ENCODE assay signal across 8 cellular contexts in genomic region chr12:93060666-93061413, GRCh38.
DNase-seq lines count a peak whose midpoint lies in the region; ATAC-seq and TF ChIP-seq lines count a peak whose summit lies in the region.

No MANE protein-coding gene starts in this region.

- no peaks in the 10 kb centered on the region for H3K9me3 Mint-ChIP-seq in endothelial cell (ENCODE audit: unreplicated experiment)

- ATAC-seq in GM18909 (IDR thresholded peaks at IDR 0.05; ENCODE audit: poor library complexity, unreplicated experiment), result peak; percentile 32
- ATAC-seq in HG02885 (IDR thresholded peaks at IDR 0.05; ENCODE audit: poor library complexity, unreplicated experiment), result peak; percentile 30

- no peak overlapping the region for H3K27ac Mint-ChIP-seq in endothelial cell (ENCODE audit: unreplicated experiment)

- TF ChIP-seq CTCF in endothelial cell (IDR thresholded peaks at IDR 0.05; ENCODE audit: unreplicated experiment), result no peak

- H3K4me3 Mint-ChIP-seq in endothelial cell (ENCODE audit: unreplicated experiment), result no peak overlapping the region

- DNase-seq in RPMI8226, result peak; percentile 32
- peak; percentile 25 for DNase-seq in hepatic stellate cell (ENCODE audit: low spot score)
- DNase-seq in germinal center (ENCODE audit: low spot score), result no peak
- DNase-seq in HT-29 (ENCODE audit: low spot score), result no peak
- DNase-seq in SHP77 (lab: John Stamatoyannopoulos, UW), result no peak
- DNase-seq in endothelial cell (ENCODE audit: low spot score), result no peak

- H3K27me3 Mint-ChIP-seq in endothelial cell (ENCODE audit: unreplicated experiment), result peaks cover 1% of the 10 kb centered on the region

- peaks cover 5% of the 10 kb centered on the region for H3K4me1 Mint-ChIP-seq in endothelial cell (ENCODE audit: unreplicated experiment)

- no peaks in the 10 kb centered on the region for H3K36me3 Mint-ChIP-seq in endothelial cell (ENCODE audit: low read depth, unreplicated experiment)

Comparison
In these comparisons a context has a peak if more than half of its experiments do, and no peak if none do; other contexts are left out.
1. DNase-seq: peak in RPMI8226 (single experiment) and hepatic stellate cell (single experiment); none in germinal center (single experiment), HT-29 (single experiment), SHP77 (0 of 2) and endothelial cell (single experiment).